Comparison of ENCODE assay signal across 22 cellular contexts in genomic region chr13:25241007-25241406, GRCh38.
"Had no signal": no experiment of that assay in that cellular context is flagged by ENCODE, and none has a peak within 500 bp of the region (broad histone marks: within the 10 kb centered on the region; RNA-seq: fewer than 3 reads in every experiment).

No MANE protein-coding gene starts in this region.

- H3K27ac ChIP-seq: colonic mucosa, VCaP had no signal

- H3K4me1 ChIP-seq: colonic mucosa had no signal

- DNase-seq: activated CD4-positive, alpha-beta memory T cell treated with anti-CD3 and anti-CD28 coated beads for 36 hours; activated CD4-positive, alpha-beta T cell treated with anti-CD3 and anti-CD28 coated beads, Interleukin-2, amount 10 ng/mL, durations not matched to agents 7 days and 5 days; activated CD4-positive, CD25-positive, alpha-beta regulatory T cell; activated CD8-positive, alpha-beta memory T cell treated with anti-CD3 and anti-CD28 coated beads for 24 hours; activated gamma-delta T cell treated with Interleukin-2 at 50 U/mL for 16 hours; activated naive CD4-positive, alpha-beta T cell treated with anti-CD3 and anti-CD28 coated beads, Interleukin-2, amount 10 ng/mL, durations not matched to agents 7 days and 5 days; activated naive CD8-positive, alpha-beta T cell treated with anti-CD3 and anti-CD28 coated beads for 36 hours; activated T-cell treated with anti-CD3 and anti-CD28 coated beads, Interleukin-2, amount 50 U/mL, for 48 hours; colonic mucosa; Kasumi-1; NCI-H1105; NCI-H1436 treated with DMSO at 0.1 percent for 48 hours; NCI-H187; NCI-H2081 treated with DMSO at 0.1 percent for 48 hours; NCI-H446; NCI-H524; PC-3; SHP77 treated with DMSO at 0.1 percent for 48 hours; T-helper 17 cell; T-helper 9 cell had no signal

- H3K9me3 ChIP-seq: colonic mucosa had no signal

- H3K4me3 ChIP-seq: colonic mucosa had no signal

- FAIRE-seq: TTC549 had no signal

- H3K27me3 ChIP-seq: colonic mucosa had no signal

- ATAC-seq: PC-3, T-helper 17 cell had no signal

- H3K36me3 ChIP-seq: colonic mucosa had no signal
